7 cellular contexts compared by ENCODE assay signal in genomic region chr7:127612263-127612662, GRCh38. TPM values are rescaled to one million over a fixed set of nuclear protein-coding genes. Genes with fewer than 3 reads are reported as not detected.
"Had no signal": no experiment of that assay in that cellular context is flagged by ENCODE, and none has a peak within 500 bp of the region (broad histone marks: within the 10 kb centered on the region; RNA-seq: fewer than 3 reads in every experiment).

No MANE protein-coding gene starts in this region.

- H3K4me3 ChIP-seq: K562 had no signal

- H3K4me3 Mint-ChIP-seq: IgD-negative memory B cell had no signal

- H3K4me1 Mint-ChIP-seq: IgD-negative memory B cell had no signal

- ATAC-seq: HepG2, K562 had no signal

- DNase-seq: IMR-90, KBM-7 had no signal

- H3K27ac ChIP-seq: HL-60 had no signal

RNA-seq across cellular contexts. Expression of gene PAX4, which starts 5.7 kb away (rescaled TPM):
- total RNA-seq: HepG2, HT1080, IMR-90, K562 had no signal
- polyA plus RNA-seq: HepG2, IgD-negative memory B cell, IMR-90, K562 had no signal
